ENCODE assay signal across 9 cellular contexts in the genomic region with DNA sequence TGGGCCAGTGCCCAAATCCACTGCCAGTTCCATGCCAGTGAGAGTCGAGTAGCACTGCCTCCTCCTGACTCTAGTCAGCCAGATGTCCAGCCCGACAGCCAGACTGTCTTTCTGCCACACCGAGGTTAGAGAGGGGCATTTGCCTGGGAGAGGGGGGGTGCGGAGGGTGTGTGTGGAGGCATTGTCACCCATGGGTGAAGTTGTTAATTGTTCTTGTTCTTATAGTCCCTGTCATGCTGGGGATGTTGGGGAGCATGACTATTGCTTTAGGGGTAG. TPM values are rescaled to one million over a fixed set of nuclear protein-coding genes. Genes with fewer than 3 reads are reported as not detected.
DNase-seq lines count a peak whose midpoint lies in the region; ATAC-seq and TF ChIP-seq lines count a peak whose summit lies in the region.
"Had no signal": no experiment of that assay in that cellular context is flagged by ENCODE, and none has a peak within 500 bp of the region (broad histone marks: within the 10 kb centered on the region; RNA-seq: fewer than 3 reads in every experiment).

No MANE protein-coding gene starts in this region.

- H3K79me2 ChIP-seq in DOHH2 (ENCODE audit: control insufficient read depth, low read length), result peaks cover 43% of the 10 kb centered on the region
- peaks cover 36% of the 10 kb centered on the region for H3K79me2 ChIP-seq in SU-DHL-6 (ENCODE audit: insufficient read depth, low read length)

- H3K27me3 ChIP-seq in DOHH2 (ENCODE audit: control insufficient read depth, low read length) (no peaks in the 10 kb centered on the region), SU-DHL-6 (ENCODE audit: low read length) (no peaks in the 10 kb centered on the region), esophagus squamous epithelium (peaks cover 0 to under 1% (median 0%) of the 10 kb centered on the region in 4 donors), psoas muscle (ENCODE audit: insufficient read depth in 3 of 3, low read length in 2 of 3) (no peaks in the 10 kb centered on the region)

- H3K4me2 ChIP-seq in DOHH2 (ENCODE audit: low read length) (peak overlapping the region; percentile 90), SU-DHL-6 (ENCODE audit: low read depth, low read length, poor library complexity, severe bottlenecking) (peak overlapping the region; percentile 67)

- ATAC-seq in psoas muscle (peak in 1 of 4 donors; percentile 16), GM18873 (IDR thresholded peaks at IDR 0.05; ENCODE audit: low FRiP score, unreplicated experiment) (no peak)

- H3F3A ChIP-seq in DOHH2 (ENCODE audit: control insufficient read depth, insufficient read depth), result 0 out of 2 replicates have a peak, but pooled peaks cover 5% of the 10 kb centered on the region
- no peaks in the 10 kb centered on the region for H3F3A ChIP-seq in SU-DHL-6 (ENCODE audit: insufficient read depth)

- H3K9ac ChIP-seq in SU-DHL-6 (ENCODE audit: low read length), result peak overlapping the region; percentile 78

- intact Hi-C loops in esophagus squamous epithelium (cut with DNase I), result no loop called here
- intact Hi-C loops in psoas muscle (cut with DNase I), result loop anchor here in 1 of 2 donors (2.0 kb wide), 1 partner anchor 65 kb away; a partner anchor contains a TSS

- DNase-seq in esophagus squamous epithelium (lab: John Stamatoyannopoulos, UW), result no peak
- peak in 1 of 2 donors; percentile 24 for DNase-seq in psoas muscle
- no peak for DNase-seq in ecto neural progenitor cell (ENCODE audit: low spot score)
- no peak for DNase-seq in stimulated activated CD4-positive, alpha-beta T cell treated with anti-CD3 and anti-CD28 coated beads, Interleukin-12 subunit alpha, Interleukin-12 subunit beta, amount 100 ng/mL, for 4 hours
- no peak for DNase-seq in NCI-H748 treated with DMSO at 0.1 percent for 48 hours (lab: John Stamatoyannopoulos, UW)
- DNase-seq: NCI-H187 treated with DMSO at 0.1 percent for 48 hours had no signal

- 48 to 50% methylated on average over 3 to 4 of the region's 4 CpGs for WGBS in esophagus squamous epithelium, 2 donors
- 37 to 38% (median 37%) methylated on average over 4 of the region's 4 CpGs for WGBS in psoas muscle, 3 donors

- H3K27ac ChIP-seq in DOHH2 (ENCODE audit: low read depth, low read length) (peak overlapping the region; percentile 46), SU-DHL-6 (ENCODE audit: low read depth, low read length) (peak overlapping the region; percentile 62; the same call in 1 of the 2 replicates), esophagus squamous epithelium (peak overlapping the region; percentile 90 to 97 (median 94)), psoas muscle (peak overlapping the region; percentile 90)

- H3K9me3 ChIP-seq in DOHH2 (ENCODE audit: control insufficient read depth, insufficient read depth, low read length) (no peaks in the 10 kb centered on the region), SU-DHL-6 (ENCODE audit: insufficient read depth, low read length) (no peaks in the 10 kb centered on the region), esophagus squamous epithelium (no peaks in the 10 kb centered on the region), psoas muscle (no peaks in the 10 kb centered on the region)

- no peaks in the 10 kb centered on the region for H4K20me1 ChIP-seq in DOHH2 (ENCODE audit: control insufficient read depth, insufficient read depth, low read depth, low read length)
- peaks cover 8% of the 10 kb centered on the region; the same call in 1 of the 2 replicates for H4K20me1 ChIP-seq in SU-DHL-6 (ENCODE audit: low read depth, low read length)

- no peak overlapping the region for H2AFZ ChIP-seq in SU-DHL-6 (ENCODE audit: low read depth, low read length, severe bottlenecking)

- H3K36me3 ChIP-seq in DOHH2 (ENCODE audit: control insufficient read depth, low read length) (peaks cover 41% of the 10 kb centered on the region), SU-DHL-6 (ENCODE audit: low read length) (no peaks in the 10 kb centered on the region), esophagus squamous epithelium (peaks cover 15 to 49% (median 26%) of the 10 kb centered on the region in 3 donors), psoas muscle (ENCODE audit: insufficient read depth in 1 of 2, low read depth in 1 of 2) (peaks cover 7 to 64% of the 10 kb centered on the region in 2 donors)

- TF ChIP-seq CTCF in DOHH2 (IDR thresholded peaks at IDR 0.05; ENCODE audit: low read depth, low read length, poor library complexity, severe bottlenecking) (no peak), SU-DHL-6 (IDR thresholded peaks at IDR 0.05; ENCODE audit: insufficient read depth, low read length, poor library complexity, severe bottlenecking) (no peak), esophagus squamous epithelium (IDR thresholded peaks at IDR 0.05) (no peak), psoas muscle (IDR thresholded peaks at IDR 0.05) (no peak)

- H3K4me1 ChIP-seq in DOHH2 (ENCODE audit: control insufficient read depth, low read length) (peaks cover 44% of the 10 kb centered on the region), esophagus squamous epithelium (peaks cover 34 to 50% (median 34%) of the 10 kb centered on the region in 3 donors), psoas muscle (peaks cover 33% of the 10 kb centered on the region)

- H3K4me3 ChIP-seq in DOHH2 (ENCODE audit: low read length) (peak overlapping the region; percentile 90), SU-DHL-6 (ENCODE audit: insufficient read depth, low read length, poor library complexity, severe bottlenecking) (peak overlapping the region; percentile 77), esophagus squamous epithelium (peak overlapping the region in 3 of 4 donors; percentile 83 to 99 (median 92)), psoas muscle (peak overlapping the region; percentile 93)

- H3K9me2 ChIP-seq in DOHH2 (replicated peaks; ENCODE audit: control insufficient read depth, low read length) (no peaks in the 10 kb centered on the region), SU-DHL-6 (replicated peaks; ENCODE audit: insufficient read depth, low read length) (no peaks in the 10 kb centered on the region)

- TF ChIP-seq POLR2A in esophagus squamous epithelium (IDR thresholded peaks at IDR 0.05), result no peak

RNA-seq across cellular contexts. Expression of a gene that starts 1.1 kb away (rescaled TPM):
- total RNA-seq in esophagus squamous epithelium (10 to 100 TPM in 3 of 4 donors, 1 to 10 TPM in 1; 8.0 to 17.5 (median 11.6) TPM), psoas muscle (10 to 100 TPM; 32.3 to 51.0 (median 37.4) TPM)
- 10 to 100 TPM; 10.7 to 34.6 (median 24.0) TPM for polyA plus RNA-seq in psoas muscle

RNA-seq across cellular contexts. Expression of a gene that starts 1.2 kb away (rescaled TPM):
- 10 to 100 TPM; 14.1 to 61.8 (median 42.0) TPM for total RNA-seq in esophagus squamous epithelium
- total RNA-seq in psoas muscle, result 10 to 100 TPM; 36.1 to 83.6 (median 50.1) TPM
- polyA plus RNA-seq in psoas muscle, result 100 to 1,000 TPM in 1 of 3 donors, 10 to 100 TPM in 2; 47.0 to 107 (median 47.4) TPM

RNA-seq across cellular contexts. Expression of a gene that starts 3.9 kb away (rescaled TPM):
- not detected for total RNA-seq in esophagus squamous epithelium
- not detected for total RNA-seq in psoas muscle
- 1 to 10 TPM in 1 of 3 donors, under 1 TPM in 1, not detected in 1; 0.16 to 1.2 TPM for polyA plus RNA-seq in psoas muscle

RNA-seq across cellular contexts. Expression of a gene that starts 17.7 kb away (rescaled TPM):
- total RNA-seq in esophagus squamous epithelium (10 to 100 TPM; 10.5 to 24.2 (median 19.2) TPM), psoas muscle (10 to 100 TPM; 16.1 to 22.4 (median 20.5) TPM)
- 10 to 100 TPM; 20.9 to 55.1 (median 27.8) TPM for polyA plus RNA-seq in psoas muscle

RNA-seq across cellular contexts. Expression of a gene that starts 18.2 kb away (rescaled TPM):
- total RNA-seq in esophagus squamous epithelium (100 to 1,000 TPM in 2 of 4 donors, 10 to 100 TPM in 2; 94.7 to 233 (median 112) TPM), psoas muscle (100 to 1,000 TPM; 146 to 212 (median 152) TPM)
- 100 to 1,000 TPM in 1 of 3 donors, 10 to 100 TPM in 2; 88.2 to 320 (median 96.5) TPM for polyA plus RNA-seq in psoas muscle
